In the genomic region with DNA sequence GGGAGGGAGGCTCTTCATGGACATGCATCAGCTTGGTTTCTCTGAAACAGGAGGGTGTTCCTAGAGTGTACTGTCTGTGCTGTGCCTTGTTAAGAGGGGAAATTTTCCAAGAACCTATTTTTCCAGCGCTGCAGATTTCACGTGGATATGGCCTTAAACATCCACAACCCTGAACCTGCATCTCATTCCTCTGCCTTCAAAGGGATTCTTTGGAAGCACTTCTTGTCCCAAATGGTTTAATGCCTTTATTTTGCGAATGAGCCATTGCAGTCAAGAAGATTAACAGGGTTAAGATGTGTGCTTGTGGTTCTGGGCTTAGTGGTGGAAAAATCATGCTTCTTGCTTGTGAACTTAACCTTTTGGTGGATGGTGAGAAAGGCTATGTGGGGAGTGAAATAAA, we compare ENCODE assay signal across 15 cellular contexts.
DNase-seq lines count a peak whose midpoint lies in the region; ATAC-seq and TF ChIP-seq lines count a peak whose summit lies in the region.
"Had no signal": no experiment of that assay in that cellular context is flagged by ENCODE, and none has a peak within 500 bp of the region (broad histone marks: within the 10 kb centered on the region; RNA-seq: fewer than 3 reads in every experiment).

No MANE protein-coding gene starts in this region.

- H3K27me3 Mint-ChIP-seq in CD8-positive, alpha-beta T cell (ENCODE audit: low read depth) = no peaks in the 10 kb centered on the region
- H3K27me3 Mint-ChIP-seq: CD4-positive, alpha-beta memory T cell; IgD-negative memory B cell had no signal

- H3K36me3 ChIP-seq in CD8-positive, alpha-beta T cell (ENCODE audit: insufficient read depth, low read length) = no peaks in the 10 kb centered on the region
- H3K36me3 ChIP-seq in gastroesophageal sphincter = no peaks in the 10 kb centered on the region
- H3K36me3 ChIP-seq in rectal smooth muscle tissue (ENCODE audit: control insufficient read depth, insufficient read depth, low read length) = no peaks in the 10 kb centered on the region
- no peaks in the 10 kb centered on the region for H3K36me3 ChIP-seq in uterus

- TF ChIP-seq CTCF in CD8-positive, alpha-beta T cell (IDR thresholded peaks at IDR 0.05) = no peak
- TF ChIP-seq CTCF in gastroesophageal sphincter (IDR thresholded peaks at IDR 0.05) = no peak
- TF ChIP-seq CTCF in uterus (IDR thresholded peaks at IDR 0.05) = no peak

- H3K9ac ChIP-seq in rectal smooth muscle tissue (ENCODE audit: low read length) = no peak overlapping the region
- H3K9ac ChIP-seq: BLaER1 treated with 17β-estradiol and CSF1 and Interleukin-3, amounts not matched to agents 10 nM and 100 nM had no signal

- TF ChIP-seq POLR2A in gastroesophageal sphincter (IDR thresholded peaks at IDR 0.05) (no peak), uterus (IDR thresholded peaks at IDR 0.05) (no peak)

- CTCF ChIA-PET in CD8-positive, alpha-beta T cell (lab: Charles Lee) = no interaction called here

- peaks cover 22% of the 10 kb centered on the region for H3K4me1 ChIP-seq in CD8-positive, alpha-beta T cell (ENCODE audit: insufficient read depth, low read length)
- peaks cover 11 to 80% (median 30%) of the 10 kb centered on the region in 3 donors for H3K4me1 ChIP-seq in gastroesophageal sphincter
- peaks cover 46% of the 10 kb centered on the region for H3K4me1 ChIP-seq in rectal smooth muscle tissue (ENCODE audit: control insufficient read depth, insufficient read depth, low read length)
- peaks cover 0 to 8% of the 10 kb centered on the region in 2 donors for H3K4me1 ChIP-seq in uterus

- TF ChIP-seq EP300 in gastroesophageal sphincter (IDR thresholded peaks at IDR 0.05) = no peak

- no peak overlapping the region for H3K27ac ChIP-seq in CD8-positive, alpha-beta T cell (ENCODE audit: low read depth, low read length)
- peak overlapping the region; percentile 92 to 96 (median 94) for H3K27ac ChIP-seq in gastroesophageal sphincter
- peak overlapping the region; percentile 98 for H3K27ac ChIP-seq in rectal smooth muscle tissue (ENCODE audit: low read depth, low read length)
- peak overlapping the region; percentile 31 to 88 for H3K27ac ChIP-seq in uterus

- intact Hi-C loops in CD8-positive, alpha-beta T cell (cut with DNase I, micrococcal nuclease) = no loop called here
- intact Hi-C loops in uterus (cut with DNase I; ENCODE audit: low total_unique reads) = no loop called here

- POLR2A ChIA-PET in CD8-positive, alpha-beta T cell (lab: Charles Lee) = no interaction called here

- no peaks in the 10 kb centered on the region for H3K9me3 ChIP-seq in CD8-positive, alpha-beta T cell (ENCODE audit: low read length)
- H3K9me3 ChIP-seq in gastroesophageal sphincter = no peaks in the 10 kb centered on the region
- no peaks in the 10 kb centered on the region for H3K9me3 ChIP-seq in uterus
- H3K9me3 ChIP-seq: Caco-2 had no signal

- H3K4me1 Mint-ChIP-seq in CD8-positive, alpha-beta T cell (ENCODE audit: low read depth) = peaks cover 38% of the 10 kb centered on the region

- no peaks in the 10 kb centered on the region for H3K9me3 Mint-ChIP-seq in CD8-positive, alpha-beta T cell

- no peak overlapping the region for H3K4me3 ChIP-seq in CD8-positive, alpha-beta T cell (ENCODE audit: low read depth, low read length)
- H3K4me3 ChIP-seq in gastroesophageal sphincter (no peak overlapping the region), rectal smooth muscle tissue (ENCODE audit: low read length) (no peak overlapping the region), uterus (no peak overlapping the region)
- H3K4me3 ChIP-seq: BLaER1 treated with 17β-estradiol and CSF1 and Interleukin-3, amounts not matched to agents 10 nM and 100 nM had no signal

- no peaks in the 10 kb centered on the region for H3K36me3 Mint-ChIP-seq in CD8-positive, alpha-beta T cell

- peak overlapping the region; percentile 69 for H3K27ac Mint-ChIP-seq in CD8-positive, alpha-beta T cell

- no peak overlapping the region for H3K4me3 Mint-ChIP-seq in CD8-positive, alpha-beta T cell
- H3K4me3 Mint-ChIP-seq: CD4-positive, alpha-beta memory T cell had no signal

- no peaks in the 10 kb centered on the region for H3K27me3 ChIP-seq in CD8-positive, alpha-beta T cell (ENCODE audit: insufficient read depth, low read length)
- H3K27me3 ChIP-seq in gastroesophageal sphincter (no peaks in the 10 kb centered on the region), rectal smooth muscle tissue (ENCODE audit: control insufficient read depth, insufficient read depth, low read length) (no peaks in the 10 kb centered on the region), uterus (no peaks in the 10 kb centered on the region)
- H3K27me3 ChIP-seq: BLaER1 treated with 17β-estradiol and CSF1 and Interleukin-3, amounts not matched to agents 10 nM and 100 nM had no signal

- WGBS in gastroesophageal sphincter (ENCODE audit: low coverage in 1 of 2), 2 donors = 53% methylated on average over 3 of the region's 3 CpGs; no CpG with 5 or more reads in 1 of the 2 donors

- DNase-seq in CD8-positive, alpha-beta T cell = no peak
- no peak for DNase-seq in uterus
- no peak for DNase-seq in GM19240 (ENCODE audit: insufficient read length, low spot score)
- no peak for DNase-seq in iPS-NIHi7 (ENCODE audit: extremely low spot score)
- DNase-seq in AG08395 (ENCODE audit: low spot score) = no peak
- DNase-seq: AML-193; Caco-2; CD4-positive, alpha-beta memory T cell; GF-D8; H7; KG1 had no signal

- ATAC-seq in CD8-positive, alpha-beta T cell = no peak
- ATAC-seq in gastroesophageal sphincter = peak; percentile 14
